28 cellular contexts compared by ENCODE assay signal in the genomic region with DNA sequence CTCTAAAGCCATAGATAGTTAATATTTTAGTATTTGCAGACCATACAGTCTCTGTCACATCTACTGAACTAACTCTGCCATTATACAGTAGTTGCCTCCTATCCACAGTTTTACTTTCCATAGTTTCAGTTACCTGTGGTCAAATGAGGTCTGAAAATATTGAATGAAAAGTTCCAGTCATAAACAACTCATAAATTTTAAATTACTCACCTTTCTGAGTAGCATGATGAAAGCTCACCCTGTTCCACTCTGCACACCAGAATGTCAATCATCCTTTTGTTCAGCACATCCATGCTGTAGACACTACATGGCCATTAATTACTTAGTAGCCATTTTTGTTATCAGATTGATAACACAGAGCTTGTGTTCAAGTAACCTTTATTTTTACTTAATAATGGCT.
"Had no signal": no experiment of that assay in that cellular context is flagged by ENCODE, and none has a peak within 500 bp of the region (broad histone marks: within the 10 kb centered on the region; RNA-seq: fewer than 3 reads in every experiment).

No MANE protein-coding gene starts in this region.

- H3K9ac ChIP-seq: neural progenitor cell, parathyroid adenoma had no signal

- H3K27ac ChIP-seq: colonic mucosa, esophagus squamous epithelium, neural progenitor cell, parathyroid adenoma, prostate gland, right atrium auricular region, stomach, thyroid gland had no signal

- H3K27me3 ChIP-seq: colonic mucosa, esophagus squamous epithelium, neural progenitor cell, right atrium auricular region, stomach, thyroid gland had no signal

- H3K4me2 ChIP-seq: neural progenitor cell, smooth muscle cell had no signal

- DNase-seq: colonic mucosa; effector CD8-positive, alpha-beta T cell; endodermal cell; erythroblast; esophagus squamous epithelium; hypothalamus; immature natural killer cell; islet precursor cell; mesendoderm; midbrain; naive thymus-derived CD4-positive, alpha-beta T cell; stimulated activated CD4-positive, alpha-beta T cell treated with anti-CD3 and anti-CD28 coated beads, Interleukin-12 subunit alpha, Interleukin-12 subunit beta, amount 100 ng/mL, for 4 hours; stimulated activated CD4-positive, alpha-beta T cell treated with anti-CD3 and anti-CD28 coated beads, Interleukin-1b, Interleukin-23, amount 100 ng/mL, for 48 hours; stimulated activated CD4-positive, alpha-beta T cell treated with anti-CD3 and anti-CD28 coated beads, Interleukin-4, amount 100 ng/mL, for 1 hour; stimulated activated CD8-positive, alpha-beta memory T cell treated with anti-CD3 and anti-CD28 coated beads, Interleukin-4, amount 100 ng/mL, for 48 hours; stimulated activated naive CD4-positive, alpha-beta T cell; stomach; thyroid gland; trophoblast cell had no signal

- H3K36me3 Mint-ChIP-seq: naive thymus-derived CD4-positive, alpha-beta T cell; neural progenitor cell had no signal

- H3K4me1 ChIP-seq: colonic mucosa, prostate gland, right atrium auricular region, stomach, thyroid gland had no signal

- H3K27ac Mint-ChIP-seq: dendritic cell treated with granulocyte-macrophage colony-stimulating factor and Interleukin-4, amounts not matched to agents 40 ng/mL and 50 ng/mL, for 4 days; endodermal cell; immature natural killer cell; naive thymus-derived CD4-positive, alpha-beta T cell; nephron; neural progenitor cell had no signal

- H3K9me3 ChIP-seq: colonic mucosa, esophagus squamous epithelium, prostate gland, thyroid gland had no signal

- H3K4me1 Mint-ChIP-seq: immature natural killer cell; naive thymus-derived CD4-positive, alpha-beta T cell; nephron had no signal

- H3K4me3 ChIP-seq: colonic mucosa, esophagus squamous epithelium, lung, neural progenitor cell, prostate gland, right atrium auricular region, smooth muscle cell, stomach, thyroid gland had no signal

- FAIRE-seq: frontal cortex had no signal

- H3K36me3 ChIP-seq: colonic mucosa, esophagus squamous epithelium, prostate gland, right atrium auricular region, stomach, thyroid gland had no signal

- H2AFZ ChIP-seq: neural progenitor cell, parathyroid adenoma had no signal

- H3K79me2 ChIP-seq: parathyroid adenoma had no signal

- H3K4me3 Mint-ChIP-seq: dendritic cell treated with granulocyte-macrophage colony-stimulating factor and Interleukin-4, amounts not matched to agents 40 ng/mL and 50 ng/mL, for 4 days; endodermal cell; immature natural killer cell; naive thymus-derived CD4-positive, alpha-beta T cell; nephron; neural progenitor cell had no signal
